17 cellular contexts compared by ENCODE assay signal in the genomic region with DNA sequence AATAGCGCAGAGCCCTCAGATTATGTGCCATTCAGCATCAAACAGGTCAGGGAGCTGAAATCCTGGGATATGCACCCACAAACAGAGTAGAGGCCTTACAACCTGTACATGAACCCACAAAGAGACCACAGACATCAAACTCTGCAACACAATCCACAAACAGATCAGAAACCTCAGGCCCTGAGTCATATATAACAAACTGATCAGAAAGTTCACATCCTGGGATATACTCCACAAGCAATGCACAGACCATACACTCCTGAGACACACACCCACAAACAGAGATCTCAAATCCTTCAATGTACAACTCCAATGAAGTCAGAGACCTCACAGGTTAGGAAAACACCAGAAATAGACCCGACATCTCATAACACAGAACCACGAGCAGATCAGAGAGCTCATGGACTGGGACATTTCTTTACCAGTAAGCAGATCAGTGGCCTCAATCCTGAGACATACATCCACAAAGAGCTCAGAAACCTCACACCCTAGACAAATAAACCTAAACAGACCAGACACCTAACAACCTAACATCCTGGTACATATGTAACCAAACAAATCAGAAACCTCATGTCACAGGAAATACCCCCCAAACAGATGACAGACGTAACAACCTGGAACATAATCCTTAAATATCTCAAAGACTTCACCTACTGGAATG. TPM values are rescaled to one million over a fixed set of nuclear protein-coding genes. Genes with fewer than 3 reads are reported as not detected.
A peak's percentile ranks its signal among the peaks of the same experiment; 100 is the strongest.
DNase-seq lines count a peak whose midpoint lies in the region; ATAC-seq, FAIRE-seq and TF ChIP-seq lines count a peak whose summit lies in the region.
"Had no signal": no experiment of that assay in that cellular context is flagged by ENCODE, and none has a peak within 500 bp of the region (broad histone marks: within the 10 kb centered on the region; RNA-seq: fewer than 3 reads in every experiment).

No MANE protein-coding gene starts in this region.

- intact Hi-C loops in activated naive CD4-positive, alpha-beta T cell treated with anti-CD3 and anti-CD28 coated beads for 36 hours (cut with micrococcal nuclease) = loop anchor here (1.0 kb wide), 1 partner anchor 8 kb away; no protein-coding TSS in a partner anchor
- intact Hi-C loops in activated CD8-positive, alpha-beta T cell treated with anti-CD3 and anti-CD28 coated beads for 36 hours (cut with micrococcal nuclease) = no loop called here

- H3K9me3 Mint-ChIP-seq in activated naive CD4-positive, alpha-beta T cell treated with anti-CD3 and anti-CD28 coated beads, Interleukin-2, amount 50 U/mL, for 72 hours = peaks cover 0 to 4% of the 10 kb centered on the region in 2 donors
- no peaks in the 10 kb centered on the region for H3K9me3 Mint-ChIP-seq in activated naive CD4-positive, alpha-beta T cell treated with anti-CD3 and anti-CD28 coated beads for 36 hours
- H3K9me3 Mint-ChIP-seq in activated CD8-positive, alpha-beta T cell treated with anti-CD3 and anti-CD28 coated beads for 36 hours = no peaks in the 10 kb centered on the region
- H3K9me3 Mint-ChIP-seq in immature natural killer cell = no peaks in the 10 kb centered on the region

- TF ChIP-seq CTCF in activated CD8-positive, alpha-beta T cell treated with anti-CD3 and anti-CD28 coated beads for 36 hours (IDR thresholded peaks at IDR 0.05) = no peak

- CTCF ChIA-PET in activated naive CD4-positive, alpha-beta T cell treated with anti-CD3 and anti-CD28 coated beads for 36 hours (lab: Charles Lee) = no interaction called here
- CTCF ChIA-PET in activated CD8-positive, alpha-beta T cell treated with anti-CD3 and anti-CD28 coated beads for 36 hours (lab: Charles Lee) = interaction anchor here (0.6 kb wide), 1 partner anchor 10 kb away, joined by 3 read pairs; no protein-coding TSS in a partner anchor

- FAIRE-seq in urothelium cell line (lab: Jason Lieb, UNC) = no peak

- peak; percentile 53 to 80 for ATAC-seq in activated naive CD4-positive, alpha-beta T cell treated with anti-CD3 and anti-CD28 coated beads, Interleukin-2, amount 50 U/mL, for 72 hours
- ATAC-seq in activated CD8-positive, alpha-beta T cell treated with anti-CD3 and anti-CD28 coated beads for 36 hours = peak; percentile 60
- ATAC-seq in HG03457 (IDR thresholded peaks at IDR 0.05; ENCODE audit: unreplicated experiment) = no peak

- DNase-seq in activated naive CD4-positive, alpha-beta T cell treated with anti-CD3 and anti-CD28 coated beads, Interleukin-2, amount 50 U/mL, for 72 hours (ENCODE audit: low spot score in 2 of 2) = no peak
- no peak for DNase-seq in activated naive CD4-positive, alpha-beta T cell treated with anti-CD3 and anti-CD28 coated beads for 36 hours
- no peak for DNase-seq in activated CD8-positive, alpha-beta T cell treated with anti-CD3 and anti-CD28 coated beads for 36 hours
- peak; percentile 51 to 62 (median 59) for DNase-seq in immature natural killer cell
- DNase-seq in urothelium cell line (ENCODE audit: low spot score) = no peak
- no peak for DNase-seq in erythroblast (lab: John Stamatoyannopoulos, UW)
- DNase-seq: H7, NCI-H1048, NCI-H1436 treated with DMSO at 0.1 percent for 48 hours, NCI-H2081, NCI-H774, PC-9 had no signal

- H3K27ac Mint-ChIP-seq in activated naive CD4-positive, alpha-beta T cell treated with anti-CD3 and anti-CD28 coated beads, Interleukin-2, amount 50 U/mL, for 72 hours = no peak overlapping the region
- H3K27ac Mint-ChIP-seq in activated naive CD4-positive, alpha-beta T cell treated with anti-CD3 and anti-CD28 coated beads for 36 hours = no peak overlapping the region
- H3K27ac Mint-ChIP-seq in activated CD8-positive, alpha-beta T cell treated with anti-CD3 and anti-CD28 coated beads for 36 hours = no peak overlapping the region
- no peak overlapping the region for H3K27ac Mint-ChIP-seq in immature natural killer cell
- H3K27ac Mint-ChIP-seq: CD14-positive monocyte had no signal

- POLR2A ChIA-PET in activated CD8-positive, alpha-beta T cell treated with anti-CD3 and anti-CD28 coated beads for 36 hours (lab: Charles Lee) = interaction anchor here (1.2 kb wide), 1 partner anchor 13 kb away, joined by 3 read pairs; no protein-coding TSS in a partner anchor

- no peak overlapping the region for H3K4me3 Mint-ChIP-seq in activated naive CD4-positive, alpha-beta T cell treated with anti-CD3 and anti-CD28 coated beads for 36 hours
- no peak overlapping the region for H3K4me3 Mint-ChIP-seq in activated CD8-positive, alpha-beta T cell treated with anti-CD3 and anti-CD28 coated beads for 36 hours
- no peak overlapping the region for H3K4me3 Mint-ChIP-seq in immature natural killer cell
- H3K4me3 Mint-ChIP-seq: CD14-positive monocyte had no signal

- TF ChIP-seq POLR2A in erythroblast (IDR thresholded peaks at IDR 0.05; ENCODE audit: low read length) = no peak

- no peaks in the 10 kb centered on the region for H3K27me3 Mint-ChIP-seq in activated naive CD4-positive, alpha-beta T cell treated with anti-CD3 and anti-CD28 coated beads for 36 hours (ENCODE audit: low read depth)
- no peaks in the 10 kb centered on the region for H3K27me3 Mint-ChIP-seq in activated CD8-positive, alpha-beta T cell treated with anti-CD3 and anti-CD28 coated beads for 36 hours
- peaks cover 2 to 6% (median 6%) of the 10 kb centered on the region in 3 donors for H3K27me3 Mint-ChIP-seq in immature natural killer cell (ENCODE audit: low read depth in 3 of 3)

- peaks cover 0 to 17% of the 10 kb centered on the region in 2 donors for H3K36me3 Mint-ChIP-seq in activated naive CD4-positive, alpha-beta T cell treated with anti-CD3 and anti-CD28 coated beads, Interleukin-2, amount 50 U/mL, for 72 hours
- no peaks in the 10 kb centered on the region for H3K36me3 Mint-ChIP-seq in activated naive CD4-positive, alpha-beta T cell treated with anti-CD3 and anti-CD28 coated beads for 36 hours (ENCODE audit: low read depth)
- peaks cover 4% of the 10 kb centered on the region for H3K36me3 Mint-ChIP-seq in activated CD8-positive, alpha-beta T cell treated with anti-CD3 and anti-CD28 coated beads for 36 hours (ENCODE audit: low read depth)
- H3K36me3 Mint-ChIP-seq in immature natural killer cell = no peaks in the 10 kb centered on the region
- H3K36me3 Mint-ChIP-seq: CD14-positive monocyte had no signal

- H3K4me1 Mint-ChIP-seq in activated naive CD4-positive, alpha-beta T cell treated with anti-CD3 and anti-CD28 coated beads for 36 hours (ENCODE audit: low read depth) = peaks cover 40% of the 10 kb centered on the region
- H3K4me1 Mint-ChIP-seq in activated CD8-positive, alpha-beta T cell treated with anti-CD3 and anti-CD28 coated beads for 36 hours (ENCODE audit: low read depth) = peaks cover 36% of the 10 kb centered on the region
- peaks cover 29 to 34% of the 10 kb centered on the region in 2 donors for H3K4me1 Mint-ChIP-seq in immature natural killer cell
- H3K4me1 Mint-ChIP-seq: CD14-positive monocyte had no signal

RNA-seq across cellular contexts. Expression of gene SUV39H1, which starts 24.2 kb away (rescaled TPM):
- 10 to 100 TPM; 31.5 to 36.4 TPM for total RNA-seq in activated naive CD4-positive, alpha-beta T cell treated with anti-CD3 and anti-CD28 coated beads, Interleukin-2, amount 50 U/mL, for 72 hours
- 10 to 100 TPM; 31.5 to 31.9 TPM for total RNA-seq in activated naive CD4-positive, alpha-beta T cell treated with anti-CD3 and anti-CD28 coated beads for 36 hours
- 10 to 100 TPM; 26.8 to 28.4 TPM for total RNA-seq in activated CD8-positive, alpha-beta T cell treated with anti-CD3 and anti-CD28 coated beads for 36 hours
- polyA plus RNA-seq in immature natural killer cell = 10 to 100 TPM; 13.0 to 18.5 (median 16.4) TPM

RNA-seq across cellular contexts. Expression of gene WAS, which starts 37.1 kb away (rescaled TPM):
- total RNA-seq in activated naive CD4-positive, alpha-beta T cell treated with anti-CD3 and anti-CD28 coated beads, Interleukin-2, amount 50 U/mL, for 72 hours = 10 to 100 TPM; 88.9 to 93.0 TPM
- 10 to 100 TPM; 76.1 to 77.8 TPM for total RNA-seq in activated naive CD4-positive, alpha-beta T cell treated with anti-CD3 and anti-CD28 coated beads for 36 hours
- 10 to 100 TPM; 81.6 to 81.9 TPM for total RNA-seq in activated CD8-positive, alpha-beta T cell treated with anti-CD3 and anti-CD28 coated beads for 36 hours
- 10 to 100 TPM; 15.2 to 43.0 (median 18.3) TPM for polyA plus RNA-seq in immature natural killer cell
- total RNA-seq: M059J had no signal

RNA-seq across cellular contexts. Expression of gene GLOD5, which starts 40.8 kb away (rescaled TPM):
- total RNA-seq in activated naive CD4-positive, alpha-beta T cell treated with anti-CD3 and anti-CD28 coated beads, Interleukin-2, amount 50 U/mL, for 72 hours = not detected
- total RNA-seq in activated naive CD4-positive, alpha-beta T cell treated with anti-CD3 and anti-CD28 coated beads for 36 hours = not detected
- total RNA-seq in activated CD8-positive, alpha-beta T cell treated with anti-CD3 and anti-CD28 coated beads for 36 hours = not detected
- not detected for polyA plus RNA-seq in immature natural killer cell
- total RNA-seq: A673, H7, M059J, NCI-H460, PC-9 had no signal
- polyA plus RNA-seq: CD14-positive monocyte had no signal

Comparison
In these comparisons a context has a peak if more than half of its experiments do, and no peak if none do; other contexts are left out.
1. DNase-seq: peak in immature natural killer cell (3 of 3); none in activated naive CD4-positive, alpha-beta T cell treated with anti-CD3 and anti-CD28 coated beads, Interleukin-2, amount 50 U/mL, for 72 hours (0 of 2), activated naive CD4-positive, alpha-beta T cell treated with anti-CD3 and anti-CD28 coated beads for 36 hours (single experiment), activated CD8-positive, alpha-beta T cell treated with anti-CD3 and anti-CD28 coated beads for 36 hours (single experiment), urothelium cell line (single experiment) and erythroblast (0 of 2).